ENCODE assay signal across 19 cellular contexts in genomic region chr1:15211424-15211823, GRCh38. TPM values are rescaled to one million over a fixed set of nuclear protein-coding genes. Genes with fewer than 3 reads are reported as not detected.
DNase-seq lines count a peak whose midpoint lies in the region; ATAC-seq, FAIRE-seq and TF ChIP-seq lines count a peak whose summit lies in the region.
"Had no signal": no experiment of that assay in that cellular context is flagged by ENCODE, and none has a peak within 500 bp of the region (broad histone marks: within the 10 kb centered on the region; RNA-seq: fewer than 3 reads in every experiment).

No MANE protein-coding gene starts in this region.

- H3K79me1 ChIP-seq in mesenchymal stem cell (replicated peaks; ENCODE audit: low read length, poor library complexity, severe bottlenecking): peaks cover 29% of the 10 kb centered on the region

- no peak for FAIRE-seq in A549 (lab: Jason Lieb, UNC)
- FAIRE-seq: A204.1, D721Med, GM12892, GM18507 had no signal

- no peak overlapping the region for H2BK12ac ChIP-seq in mesenchymal stem cell (ENCODE audit: low read length in 2 of 2)

- no peak overlapping the region for H4K8ac ChIP-seq in mesenchymal stem cell (ENCODE audit: low read length)

- H3K9me3 ChIP-seq in A549: no peaks in the 10 kb centered on the region
- no peaks in the 10 kb centered on the region for H3K9me3 ChIP-seq in ascending aorta
- H3K9me3 ChIP-seq in mesenchymal stem cell (ENCODE audit: control insufficient read depth, low read length): no peaks in the 10 kb centered on the region
- no peaks in the 10 kb centered on the region for H3K9me3 ChIP-seq in tibial artery
- H3K9me3 ChIP-seq: Caco-2 had no signal

- TF ChIP-seq RAD21 in A549 (conservative IDR thresholded peaks at IDR 0.05 in 1 of 2, IDR thresholded peaks at IDR 0.05 in 1 of 2): no peak

- no peak overlapping the region for H2BK120ac ChIP-seq in mesenchymal stem cell (ENCODE audit: low read depth, low read length)

- DNase-seq in A549 (ENCODE audit: low read depth in 1 of 2, low spot score in 1 of 2): no peak
- no peak for DNase-seq in ascending aorta (ENCODE audit: low spot score in 2 of 2)
- no peak for DNase-seq in mesenchymal stem cell
- DNase-seq in tibial artery: no peak
- DNase-seq in 8988T: no peak
- no peak for DNase-seq in ureter (ENCODE audit: low spot score)
- DNase-seq: AML-193; Caco-2; CD4-positive, alpha-beta T cell; GDM1; GOT3; H9 had no signal

- no peak for TF ChIP-seq CTCF in A549 (IDR thresholded peaks at IDR 0.05)
- no peak for TF ChIP-seq CTCF in ascending aorta (IDR thresholded peaks at IDR 0.05)
- TF ChIP-seq CTCF in tibial artery (IDR thresholded peaks at IDR 0.05): no peak

- CTCF ChIA-PET in A549 (lab: Yijun Ruan, JAX): interaction anchor here (1.0 kb wide), 1 partner anchor 53 kb away, joined by 3 read pairs; no protein-coding TSS in a partner anchor

- H3K27ac ChIP-seq in A549 (no peak overlapping the region), ascending aorta (peak overlapping the region; percentile 55 to 75), mesenchymal stem cell (ENCODE audit: low read length, poor library complexity, severe bottlenecking) (no peak overlapping the region), tibial artery (peak overlapping the region; percentile 66 to 77)
- H3K27ac ChIP-seq: C4-2B had no signal

- H3K4me3 ChIP-seq in A549: no peak overlapping the region
- no peak overlapping the region for H3K4me3 ChIP-seq in ascending aorta
- H3K4me3 ChIP-seq in mesenchymal stem cell (ENCODE audit: insufficient read depth in 1 of 2, low read depth in 1 of 2, low read length in 2 of 2): no peak overlapping the region
- H3K4me3 ChIP-seq in tibial artery: no peak overlapping the region

- TF ChIP-seq POLR2A in A549 (IDR thresholded peaks at IDR 0.05; ENCODE audit: low read length): no peak

- no peak overlapping the region for H3K14ac ChIP-seq in mesenchymal stem cell (ENCODE audit: low read length in 2 of 2)

- H3K23ac ChIP-seq in mesenchymal stem cell (ENCODE audit: low read length in 2 of 2): no peak overlapping the region

- ATAC-seq in A549 (no peak), GM21619 (IDR thresholded peaks at IDR 0.05; ENCODE audit: unreplicated experiment) (no peak)

- H3K4ac ChIP-seq in mesenchymal stem cell (ENCODE audit: low read depth in 1 of 2, low read length in 2 of 2): no peak overlapping the region

- H2BK5ac ChIP-seq in mesenchymal stem cell (ENCODE audit: low read depth, low read length, poor library complexity, severe bottlenecking): no peak overlapping the region

- H4K91ac ChIP-seq in mesenchymal stem cell (ENCODE audit: low read length): no peak overlapping the region

- H3K9ac ChIP-seq in mesenchymal stem cell (ENCODE audit: low read length): no peak overlapping the region

- H3K4me2 ChIP-seq in A549 (no peak overlapping the region), mesenchymal stem cell (ENCODE audit: low read length, poor library complexity, severe bottlenecking) (no peak overlapping the region)

- TF ChIP-seq EP300 in A549 (IDR thresholded peaks at IDR 0.05): no peak

- no peak overlapping the region for H2BK15ac ChIP-seq in mesenchymal stem cell (ENCODE audit: low read depth, poor library complexity, severe bottlenecking)

- H3K36me3 ChIP-seq in ascending aorta: no peaks in the 10 kb centered on the region
- H3K36me3 ChIP-seq in mesenchymal stem cell (ENCODE audit: control insufficient read depth in 1 of 2, insufficient read depth in 2 of 2, low read depth in 1 of 2, low read length in 2 of 2): peaks cover 0 to 7% of the 10 kb centered on the region in 2 experiments
- no peaks in the 10 kb centered on the region for H3K36me3 ChIP-seq in tibial artery

- POLR2A ChIA-PET in A549 (lab: Yijun Ruan, JAX): interaction anchor here (0.7 kb wide), 1 partner anchor 56 kb away, joined by 4 read pairs; no protein-coding TSS in a partner anchor

- no peak overlapping the region for H2AFZ ChIP-seq in mesenchymal stem cell (ENCODE audit: low read depth, low read length)

- peaks cover 32% of the 10 kb centered on the region for H3K4me1 ChIP-seq in A549
- H3K4me1 ChIP-seq in ascending aorta: peaks cover 30 to 56% of the 10 kb centered on the region in 2 donors
- H3K4me1 ChIP-seq in mesenchymal stem cell (ENCODE audit: control insufficient read depth, insufficient read depth, low read depth, low read length): peaks cover 43% of the 10 kb centered on the region
- H3K4me1 ChIP-seq in tibial artery: peaks cover 0 to 92% (median 68%) of the 10 kb centered on the region in 4 donors
- H3K4me1 ChIP-seq: Caco-2 had no signal

- H3K27me3 ChIP-seq in ascending aorta (no peaks in the 10 kb centered on the region), mesenchymal stem cell (ENCODE audit: control insufficient read depth in 1 of 2, insufficient read depth in 1 of 2, low read length in 2 of 2) (peaks cover 0 to 9% of the 10 kb centered on the region in 2 experiments), tibial artery (no peaks in the 10 kb centered on the region)

- intact Hi-C loops in ascending aorta (cut with DNase I) (no loop called here), tibial artery (cut with DNase I; ENCODE audit: low total_unique reads) (no loop called here)

- WGBS in A549 (ENCODE audit: missing lambda C conversion rate): 89% methylated on average over 3 of the region's 3 CpGs
- no CpG with 5 or more reads among the region's 3 CpGs for WGBS in mesenchymal stem cell

- peak overlapping the region; percentile 83 for H2AK5ac ChIP-seq in mesenchymal stem cell (ENCODE audit: low read length, severe bottlenecking)

- H3K18ac ChIP-seq in mesenchymal stem cell (ENCODE audit: low read depth in 1 of 2, low read length in 2 of 2): no peak overlapping the region

TF ChIP-seq in A549, 52 proteins besides CTCF, POLR2A, EP300 and RAD21:
- TF ChIP-seq HEYL (CRISPR knock-in tag; IDR thresholded peaks at IDR 0.05) (no peak), ZFP36 (IDR thresholded peaks at IDR 0.05; ENCODE audit: borderline replicate concordance, partially characterized antibody) (peak; percentile 34)

RNA-seq across cellular contexts. Expression of gene FHAD1, which starts 35.6 kb away (rescaled TPM):
- polyA plus RNA-seq in A549 (2011; rRNA removed): 0.28 and 0.31 TPM in 2 replicates
- polyA plus RNA-seq in A549 (2012; cell fraction: cytosol; rRNA removed): 0.30 TPM in 2 replicates
- polyA plus RNA-seq in A549 (2012; cell fraction: nucleus; rRNA removed): 0.30 and 0.49 TPM in 2 replicates
- 0.32 to 0.45 TPM (median 0.37 TPM) in 3 replicates for polyA plus RNA-seq in A549 (2017; fragmentation: RNase III; extraction: RNeasy Plus Mini Kit Qiagen cat#74134 plus additional on column Dnase treatment)
- 0.41 and 0.68 TPM in 2 replicates for polyA minus RNA-seq in A549 (2011; rRNA and poly(A)+ RNA removed)
- total RNA-seq in ascending aorta: not detected
- 0.21 TPM for polyA plus RNA-seq in mesenchymal stem cell (2013, experiment 1 of 2)
- 0.18 TPM for polyA plus RNA-seq in mesenchymal stem cell (2013, experiment 2 of 2)
- 12.3 TPM for total RNA-seq in ureter
- total RNA-seq: CD4-positive, alpha-beta T cell had no signal
- polyA plus RNA-seq: BJ had no signal

RNA-seq across cellular contexts. Expression of gene TMEM51, which starts 57.9 kb away (rescaled TPM):
- polyA plus RNA-seq in A549 (2011; rRNA removed) (14.3 and 20.0 TPM in 2 replicates), A549 (2017; fragmentation: RNase III; extraction: RNeasy Plus Mini Kit Qiagen cat#74134 plus additional on column Dnase treatment) (20.9 to 24.2 TPM (median 22.8 TPM) in 3 replicates)
- 21.8 and 26.3 TPM in 2 replicates for polyA plus RNA-seq in A549 (2012; cell fraction: cytosol; rRNA removed)
- polyA plus RNA-seq in A549 (2012; cell fraction: nucleus; rRNA removed): 34.5 and 38.7 TPM in 2 replicates
- 8.4 and 9.5 TPM in 2 replicates for polyA minus RNA-seq in A549 (2011; rRNA and poly(A)+ RNA removed)
- total RNA-seq in ascending aorta (not detected), ureter (38.8 TPM)
- polyA plus RNA-seq in mesenchymal stem cell (2013, experiment 1 of 2): 48.1 TPM
- 46.7 TPM for polyA plus RNA-seq in mesenchymal stem cell (2013, experiment 2 of 2)
- total RNA-seq: CD4-positive, alpha-beta T cell had no signal

Comparison
In these comparisons a context has a peak if more than half of its experiments do, and no peak if none do; other contexts are left out.
1. H3K27ac ChIP-seq: peak in ascending aorta (2 of 2) and tibial artery (2 of 2); none in A549 (0 of 2) and mesenchymal stem cell (single experiment).
2. RNA of gene FHAD1, which starts 35.6 kb away (total RNA-seq): 12.3 TPM in ureter (single experiment); not detected in ascending aorta (single experiment); every median in the first group is over 10 times any median in the second.
3. RNA of gene TMEM51, which starts 57.9 kb away (total RNA-seq): 38.8 TPM in ureter (single experiment); not detected in ascending aorta (single experiment); every median in the first group is over 10 times any median in the second.